In genomic region chr2:32064713-32065112, GRCh38 we compare ENCODE assay signal across 1 cellular context.
TF ChIP-seq lines count a peak whose summit lies in the region.

No MANE protein-coding gene starts in this region.

TF ChIP-seq in SK-N-SH treated with all-trans-retinoic acid at 6 μM for 48 hours, 23 proteins besides CTCF, POLR2A, EP300 and RAD21 (continued from another document):
- TF ChIP-seq, protein P1, sequence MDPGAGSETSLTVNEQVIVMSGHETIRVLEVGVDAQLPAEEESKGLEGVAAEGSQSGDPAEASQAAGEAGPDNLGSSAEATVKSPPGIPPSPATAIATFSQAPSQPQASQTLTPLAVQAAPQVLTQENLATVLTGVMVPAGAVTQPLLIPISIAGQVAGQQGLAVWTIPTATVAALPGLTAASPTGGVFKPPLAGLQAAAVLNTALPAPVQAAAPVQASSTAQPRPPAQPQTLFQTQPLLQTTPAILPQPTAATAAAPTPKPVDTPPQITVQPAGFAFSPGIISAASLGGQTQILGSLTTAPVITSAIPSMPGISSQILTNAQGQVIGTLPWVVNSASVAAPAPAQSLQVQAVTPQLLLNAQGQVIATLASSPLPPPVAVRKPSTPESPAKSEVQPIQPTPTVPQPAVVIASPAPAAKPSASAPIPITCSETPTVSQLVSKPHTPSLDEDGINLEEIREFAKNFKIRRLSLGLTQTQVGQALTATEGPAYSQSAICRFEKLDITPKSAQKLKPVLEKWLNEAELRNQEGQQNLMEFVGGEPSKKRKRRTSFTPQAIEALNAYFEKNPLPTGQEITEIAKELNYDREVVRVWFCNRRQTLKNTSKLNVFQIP (CRISPR knock-in tag; IDR thresholded peaks at IDR 0.05; ENCODE audit: borderline replicate concordance, low read depth), result no peak
- TF ChIP-seq GLIS3 (CRISPR knock-in tag; IDR thresholded peaks at IDR 0.05), result no peak
- TF ChIP-seq OSR1 (CRISPR knock-in tag; IDR thresholded peaks at IDR 0.05), result no peak
- TF ChIP-seq BACH2 (CRISPR knock-in tag; IDR thresholded peaks at IDR 0.05; ENCODE audit: borderline replicate concordance), result no peak
- no peak for TF ChIP-seq PPARA (CRISPR knock-in tag; IDR thresholded peaks at IDR 0.05; ENCODE audit: borderline replicate concordance)
- no peak for TF ChIP-seq CSDC2 (CRISPR knock-in tag; IDR thresholded peaks at IDR 0.05)
- TF ChIP-seq, protein P2, sequence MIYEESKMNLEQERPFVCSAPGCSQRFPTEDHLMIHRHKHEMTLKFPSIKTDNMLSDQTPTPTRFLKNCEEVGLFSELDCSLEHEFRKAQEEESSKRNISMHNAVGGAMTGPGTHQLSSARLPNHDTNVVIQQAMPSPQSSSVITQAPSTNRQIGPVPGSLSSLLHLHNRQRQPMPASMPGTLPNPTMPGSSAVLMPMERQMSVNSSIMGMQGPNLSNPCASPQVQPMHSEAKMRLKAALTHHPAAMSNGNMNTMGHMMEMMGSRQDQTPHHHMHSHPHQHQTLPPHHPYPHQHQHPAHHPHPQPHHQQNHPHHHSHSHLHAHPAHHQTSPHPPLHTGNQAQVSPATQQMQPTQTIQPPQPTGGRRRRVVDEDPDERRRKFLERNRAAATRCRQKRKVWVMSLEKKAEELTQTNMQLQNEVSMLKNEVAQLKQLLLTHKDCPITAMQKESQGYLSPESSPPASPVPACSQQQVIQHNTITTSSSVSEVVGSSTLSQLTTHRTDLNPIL (CRISPR knock-in tag; IDR thresholded peaks at IDR 0.05; ENCODE audit: low read depth), result no peak
- TF ChIP-seq ARNTL (CRISPR knock-in tag; IDR thresholded peaks at IDR 0.05; ENCODE audit: borderline replicate concordance, low read depth), result no peak
- no peak for TF ChIP-seq SNAI2 (CRISPR knock-in tag; IDR thresholded peaks at IDR 0.05)
- no peak for TF ChIP-seq PATZ1 (CRISPR knock-in tag; IDR thresholded peaks at IDR 0.05; ENCODE audit: borderline replicate concordance)
- TF ChIP-seq ZFP3 (CRISPR knock-in tag; IDR thresholded peaks at IDR 0.05), result no peak
- TF ChIP-seq, protein P3, sequence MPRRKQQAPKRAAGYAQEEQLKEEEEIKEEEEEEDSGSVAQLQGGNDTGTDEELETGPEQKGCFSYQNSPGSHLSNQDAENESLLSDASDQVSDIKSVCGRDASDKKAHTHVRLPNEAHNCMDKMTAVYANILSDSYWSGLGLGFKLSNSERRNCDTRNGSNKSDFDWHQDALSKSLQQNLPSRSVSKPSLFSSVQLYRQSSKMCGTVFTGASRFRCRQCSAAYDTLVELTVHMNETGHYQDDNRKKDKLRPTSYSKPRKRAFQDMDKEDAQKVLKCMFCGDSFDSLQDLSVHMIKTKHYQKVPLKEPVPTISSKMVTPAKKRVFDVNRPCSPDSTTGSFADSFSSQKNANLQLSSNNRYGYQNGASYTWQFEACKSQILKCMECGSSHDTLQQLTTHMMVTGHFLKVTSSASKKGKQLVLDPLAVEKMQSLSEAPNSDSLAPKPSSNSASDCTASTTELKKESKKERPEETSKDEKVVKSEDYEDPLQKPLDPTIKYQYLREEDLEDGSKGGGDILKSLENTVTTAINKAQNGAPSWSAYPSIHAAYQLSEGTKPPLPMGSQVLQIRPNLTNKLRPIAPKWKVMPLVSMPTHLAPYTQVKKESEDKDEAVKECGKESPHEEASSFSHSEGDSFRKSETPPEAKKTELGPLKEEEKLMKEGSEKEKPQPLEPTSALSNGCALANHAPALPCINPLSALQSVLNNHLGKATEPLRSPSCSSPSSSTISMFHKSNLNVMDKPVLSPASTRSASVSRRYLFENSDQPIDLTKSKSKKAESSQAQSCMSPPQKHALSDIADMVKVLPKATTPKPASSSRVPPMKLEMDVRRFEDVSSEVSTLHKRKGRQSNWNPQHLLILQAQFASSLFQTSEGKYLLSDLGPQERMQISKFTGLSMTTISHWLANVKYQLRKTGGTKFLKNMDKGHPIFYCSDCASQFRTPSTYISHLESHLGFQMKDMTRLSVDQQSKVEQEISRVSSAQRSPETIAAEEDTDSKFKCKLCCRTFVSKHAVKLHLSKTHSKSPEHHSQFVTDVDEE (CRISPR knock-in tag; IDR thresholded peaks at IDR 0.05), result no peak
